ENCODE assay signal across 1 cellular context in genomic region chr14:35342160-35343010, GRCh38.
TF ChIP-seq lines count a peak whose summit lies in the region.

No MANE protein-coding gene starts in this region.

TF ChIP-seq in HepG2, 621 proteins besides CTCF, POLR2A, EP300 and RAD21 (continued from another document and continues in another):
- TF ChIP-seq THAP11 (CRISPR knock-in tag; IDR thresholded peaks at IDR 0.05), result no peak
- no peak for TF ChIP-seq CENPBD1 (CRISPR knock-in tag; IDR thresholded peaks at IDR 0.05; ENCODE audit: borderline replicate concordance, low read depth)
- TF ChIP-seq ZNF749 (CRISPR knock-in tag; IDR thresholded peaks at IDR 0.05; ENCODE audit: borderline replicate concordance), result no peak
- TF ChIP-seq SNAPC2 (CRISPR knock-in tag; IDR thresholded peaks at IDR 0.05), result 0 out of 2 replicates have a peak, but pooled peaks have one; percentile 45
- TF ChIP-seq KAT2B (IDR thresholded peaks at IDR 0.05; ENCODE audit: borderline replicate concordance, low read depth, low read length), result no peak
- TF ChIP-seq ZBTB21 (CRISPR knock-in tag; IDR thresholded peaks at IDR 0.05), result no peak
- TF ChIP-seq GABPB1 (CRISPR knock-in tag; IDR thresholded peaks at IDR 0.05), result peak; percentile 31
- TF ChIP-seq ZHX2 (IDR thresholded peaks at IDR 0.05; ENCODE audit: low read depth), result peak; percentile 68; the same call in 1 of the 2 replicates
- TF ChIP-seq ZHX2 (CRISPR knock-in tag; IDR thresholded peaks at IDR 0.05; ENCODE audit: borderline replicate concordance), result no peak
- 0 out of 2 replicates have a peak, but pooled peaks have one; percentile 1 for TF ChIP-seq TAF1 (CRISPR knock-in tag; IDR thresholded peaks at IDR 0.05)
- TF ChIP-seq MED13 (CRISPR knock-in tag; IDR thresholded peaks at IDR 0.05), result no peak
- TF ChIP-seq HNF1B (CRISPR knock-in tag; IDR thresholded peaks at IDR 0.05), result no peak
- no peak for TF ChIP-seq MIER2 (CRISPR knock-in tag; IDR thresholded peaks at IDR 0.05)
- peak; percentile 93 for TF ChIP-seq ZNF687 (CRISPR knock-in tag; IDR thresholded peaks at IDR 0.05)
- TF ChIP-seq ZNF501 (CRISPR knock-in tag; IDR thresholded peaks at IDR 0.05), result no peak
- TF ChIP-seq AHR (CRISPR knock-in tag; IDR thresholded peaks at IDR 0.05), result no peak; the same call in 1 of the 2 replicates
- no peak for TF ChIP-seq PAF1 (CRISPR knock-in tag; IDR thresholded peaks at IDR 0.05)
- 0 out of 2 replicates have a peak, but pooled peaks have one; percentile 68 for TF ChIP-seq GLI4 (CRISPR knock-in tag; IDR thresholded peaks at IDR 0.05; ENCODE audit: borderline replicate concordance)
- TF ChIP-seq ZNF616 (CRISPR knock-in tag; IDR thresholded peaks at IDR 0.05; ENCODE audit: low read depth), result peak; percentile 90
- no peak for TF ChIP-seq ZNF644 (CRISPR knock-in tag; IDR thresholded peaks at IDR 0.05; ENCODE audit: low read depth)
- TF ChIP-seq MED8 (CRISPR knock-in tag; IDR thresholded peaks at IDR 0.05; ENCODE audit: insufficient replicate concordance), result no peak
- TF ChIP-seq PRPF4 (IDR thresholded peaks at IDR 0.05; ENCODE audit: low read depth, low read length, poor library complexity, severe bottlenecking), result no peak
- peak; percentile 78; the same call in 1 of the 2 replicates for TF ChIP-seq BCL3 (CRISPR knock-in tag; IDR thresholded peaks at IDR 0.05)
- TF ChIP-seq SRY (CRISPR knock-in tag; IDR thresholded peaks at IDR 0.05), result no peak
- no peak for TF ChIP-seq ATF7 (IDR thresholded peaks at IDR 0.05)
- no peak; the same call in 1 of the 2 replicates for TF ChIP-seq ATF7 (CRISPR knock-in tag; IDR thresholded peaks at IDR 0.05)
- peak; percentile 31; the same call in 1 of the 2 replicates for TF ChIP-seq ZGPAT (CRISPR knock-in tag; IDR thresholded peaks at IDR 0.05)
- TF ChIP-seq NR2F6 (IDR thresholded peaks at IDR 0.05), result no peak
- TF ChIP-seq NR2F6 (CRISPR knock-in tag; IDR thresholded peaks at IDR 0.05), result no peak
- no peak for TF ChIP-seq ZNF777 (CRISPR knock-in tag; IDR thresholded peaks at IDR 0.05)
- TF ChIP-seq E2F5 (CRISPR knock-in tag; conservative IDR thresholded peaks at IDR 0.05), result peak; percentile 4; the same call in 1 of the 2 replicates
- TF ChIP-seq ZFP41 (CRISPR knock-in tag; IDR thresholded peaks at IDR 0.05; ENCODE audit: borderline replicate concordance), result 0 out of 2 replicates have a peak, but pooled peaks have one; percentile 11
- no peak; the same call in 1 of the 2 replicates for TF ChIP-seq ZNF619 (CRISPR knock-in tag; IDR thresholded peaks at IDR 0.05)
- no peak for TF ChIP-seq RFX5 (IDR thresholded peaks at IDR 0.05; ENCODE audit: low read depth, low read length)
- TF ChIP-seq MXD4 (CRISPR knock-in tag; IDR thresholded peaks at IDR 0.05), result no peak; the same call in 1 of the 2 replicates
- TF ChIP-seq ZNF251 (CRISPR knock-in tag; IDR thresholded peaks at IDR 0.05), result no peak
- no peak for TF ChIP-seq U2AF1 (optimal IDR thresholded peaks at IDR 0.05; ENCODE audit: low read depth, low read length)
- TF ChIP-seq ESRRA (CRISPR knock-in tag; IDR thresholded peaks at IDR 0.05; ENCODE audit: low read depth), result no peak
- no peak for TF ChIP-seq FOSL1 (CRISPR knock-in tag; IDR thresholded peaks at IDR 0.05; ENCODE audit: borderline replicate concordance)
- TF ChIP-seq PRDM10 (CRISPR knock-in tag; IDR thresholded peaks at IDR 0.05; ENCODE audit: low read depth), result peak; percentile 5; the same call in 1 of the 2 replicates
- peak; percentile 14 for TF ChIP-seq MYC (CRISPR knock-in tag; IDR thresholded peaks at IDR 0.05; ENCODE audit: borderline replicate concordance)
- TF ChIP-seq MLLT10 (CRISPR knock-in tag; IDR thresholded peaks at IDR 0.05), result no peak
- no peak for TF ChIP-seq HNRNPK (IDR thresholded peaks at IDR 0.05; ENCODE audit: low read depth, low read length, poor library complexity, severe bottlenecking)
- TF ChIP-seq ZSCAN25 (CRISPR knock-in tag; IDR thresholded peaks at IDR 0.05), result peak; percentile 94
- TF ChIP-seq IRF2 (CRISPR knock-in tag; IDR thresholded peaks at IDR 0.05), result no peak; the same call in 1 of the 2 replicates
- peak; percentile 21; the same call in 1 of the 2 replicates for TF ChIP-seq ZNF143 (CRISPR knock-in tag; IDR thresholded peaks at IDR 0.05)
- TF ChIP-seq HMG20A (CRISPR knock-in tag; IDR thresholded peaks at IDR 0.05; ENCODE audit: borderline replicate concordance), result no peak
- no peak for TF ChIP-seq CENPT (CRISPR knock-in tag; IDR thresholded peaks at IDR 0.05; ENCODE audit: low read depth)
- peak; percentile 81 for TF ChIP-seq ZFY (CRISPR knock-in tag; IDR thresholded peaks at IDR 0.05)
